15 cellular contexts compared by ENCODE assay signal in genomic region chr7:150966002-150966401, GRCh38. TPM values are rescaled to one million over a fixed set of nuclear protein-coding genes. Genes with fewer than 3 reads are reported as not detected.
DNase-seq lines count a peak whose midpoint lies in the region; ATAC-seq and TF ChIP-seq lines count a peak whose summit lies in the region.
"Had no signal": no experiment of that assay in that cellular context is flagged by ENCODE, and none has a peak within 500 bp of the region (broad histone marks: within the 10 kb centered on the region; RNA-seq: fewer than 3 reads in every experiment).

No MANE protein-coding gene starts in this region.

- no peak overlapping the region for H2AFZ ChIP-seq in GM23338
- H2AFZ ChIP-seq: GM23248 had no signal

- TF ChIP-seq CTCF in GM23338 (conservative IDR thresholded peaks at IDR 0.05; ENCODE audit: low read depth in 2 of 2), result peak; percentile 50 to 75
- TF ChIP-seq CTCF in fibroblast of villous mesenchyme (IDR thresholded peaks at IDR 0.05; ENCODE audit: insufficient read depth, low read depth, low read length), result peak; percentile 37
- peak; percentile 58 for TF ChIP-seq CTCF in progenitor cell of endocrine pancreas (IDR thresholded peaks at IDR 0.05; ENCODE audit: unreplicated experiment)
- no peak for TF ChIP-seq CTCF in RWPE1 (conservative IDR thresholded peaks at IDR 0.05; ENCODE audit: low read depth)

- H3K36me3 Mint-ChIP-seq in GM23338 (ENCODE audit: low read depth) (no peaks in the 10 kb centered on the region), progenitor cell of endocrine pancreas (ENCODE audit: insufficient read depth) (no peaks in the 10 kb centered on the region)
- H3K36me3 Mint-ChIP-seq: activated CD8-positive, alpha-beta memory T cell treated with anti-CD3 and anti-CD28 coated beads, Interleukin-2, amount 10 ng/mL, durations not matched to agents 7 days and 5 days had no signal

- CTCF ChIA-PET in RWPE1 (lab: Yijun Ruan, JAX), result no interaction called here

- DNase-seq in GM23338 (ENCODE audit: low spot score), result peak; percentile 63
- DNase-seq in SHP77 treated with DMSO at 0.1 percent for 48 hours (lab: John Stamatoyannopoulos, UW), result peak; percentile 50
- no peak for DNase-seq in fibroblast of villous mesenchyme (ENCODE audit: low read depth)
- DNase-seq in progenitor cell of endocrine pancreas (ENCODE audit: low spot score, unreplicated experiment), result no peak
- DNase-seq in activated CD8-positive, alpha-beta memory T cell treated with anti-CD3 and anti-CD28 coated beads, Interleukin-2, amount 50 U/mL, for 48 hours, result no peak
- no peak for DNase-seq in RWPE1 (ENCODE audit: low spot score)
- DNase-seq: activated CD8-positive, alpha-beta memory T cell treated with anti-CD3 and anti-CD28 coated beads, Interleukin-2, amount 10 ng/mL, durations not matched to agents 7 days and 5 days; aorta; esophagus squamous epithelium; GM23248; T-helper 17 cell; upper lobe of left lung had no signal

- H3K4me1 ChIP-seq in GM23338 (ENCODE audit: insufficient read depth), result peaks cover 17% of the 10 kb centered on the region; the same call in 1 of the 2 replicates

- H3K9me2 ChIP-seq in GM23338 (ENCODE audit: insufficient read depth), result no peaks in the 10 kb centered on the region

- no peak overlapping the region for H3K4me2 ChIP-seq in GM23338

- H3K27me3 Mint-ChIP-seq in GM23338 (ENCODE audit: insufficient read depth, low read depth, poor library complexity) (peaks cover 15% of the 10 kb centered on the region), progenitor cell of endocrine pancreas (peaks cover 35% of the 10 kb centered on the region)
- H3K27me3 Mint-ChIP-seq: T-helper 17 cell had no signal

- ATAC-seq in GM23338, result peak; percentile 33
- no peak for ATAC-seq in GM21390 (IDR thresholded peaks at IDR 0.05; ENCODE audit: unreplicated experiment)
- ATAC-seq: activated CD8-positive, alpha-beta memory T cell treated with anti-CD3 and anti-CD28 coated beads, Interleukin-2, amount 10 ng/mL, durations not matched to agents 7 days and 5 days; left lobe of liver; T-helper 17 cell had no signal

- H3K36me3 ChIP-seq in GM23338 (ENCODE audit: insufficient read depth), result no peaks in the 10 kb centered on the region
- H3K36me3 ChIP-seq: esophagus squamous epithelium, upper lobe of left lung had no signal

- no peak overlapping the region for H3K4me3 ChIP-seq in GM23338
- H3K4me3 ChIP-seq in fibroblast of villous mesenchyme (ENCODE audit: low read depth, low read length), result no peak overlapping the region
- H3K4me3 ChIP-seq: esophagus squamous epithelium, GM23248, upper lobe of left lung had no signal

- H3K27ac Mint-ChIP-seq in GM23338 (no peak overlapping the region), progenitor cell of endocrine pancreas (no peak overlapping the region)
- H3K27ac Mint-ChIP-seq: activated CD8-positive, alpha-beta memory T cell treated with anti-CD3 and anti-CD28 coated beads, Interleukin-2, amount 10 ng/mL, durations not matched to agents 7 days and 5 days; T-helper 17 cell had no signal

- POLR2A ChIA-PET in RWPE1 (lab: Yijun Ruan, JAX; ENCODE audit: low non-redundant PET), result no interaction called here

- H3K4me3 Mint-ChIP-seq in GM23338, result no peak overlapping the region
- H3K4me3 Mint-ChIP-seq in progenitor cell of endocrine pancreas (ENCODE audit: low read depth), result no peak overlapping the region
- H3K4me3 Mint-ChIP-seq: activated CD8-positive, alpha-beta memory T cell treated with anti-CD3 and anti-CD28 coated beads, Interleukin-2, amount 10 ng/mL, durations not matched to agents 7 days and 5 days; T-helper 17 cell had no signal

- H3K9me3 Mint-ChIP-seq in GM23338 (no peaks in the 10 kb centered on the region), progenitor cell of endocrine pancreas (ENCODE audit: low read depth) (no peaks in the 10 kb centered on the region)

- no peaks in the 10 kb centered on the region for H4K20me1 ChIP-seq in GM23338 (replicated peaks; ENCODE audit: insufficient read depth)

- no peak overlapping the region for H3K27ac ChIP-seq in GM23338 (ENCODE audit: low read depth)
- no peak overlapping the region for H3K27ac ChIP-seq in RWPE1
- H3K27ac ChIP-seq: esophagus squamous epithelium, GM23248, upper lobe of left lung had no signal

- H3K4me1 Mint-ChIP-seq in GM23338 (peaks cover 35% of the 10 kb centered on the region), progenitor cell of endocrine pancreas (ENCODE audit: low read depth) (peaks cover 15% of the 10 kb centered on the region)

- H3K27me3 ChIP-seq in GM23338 (ENCODE audit: insufficient read depth), result no peaks in the 10 kb centered on the region

- no peaks in the 10 kb centered on the region for H3K79me2 ChIP-seq in GM23338 (replicated peaks; ENCODE audit: insufficient read depth)

- H3F3A ChIP-seq in GM23338 (replicated peaks; ENCODE audit: low read depth), result no peaks in the 10 kb centered on the region

TF ChIP-seq in GM23338, 12 proteins besides CTCF, POLR2A, EP300 and RAD21 (continues in another document):
- no peak for TF ChIP-seq ZNF462 (CRISPR knock-in tag; IDR thresholded peaks at IDR 0.05)

RNA-seq across cellular contexts. Expression of gene KCNH2, which starts 12.1 kb away (rescaled TPM):
- total RNA-seq in GM23338 (2014; rRNA removed; shearing (Covaris generic)), result 11.3 and 14.7 TPM in 2 replicates
- 2.6 and 2.9 TPM in 2 replicates for polyA plus RNA-seq in GM23338 (2016; fragmentation: Nextera tagmentation; extraction: Ambion mirVana)
- total RNA-seq in fibroblast of villous mesenchyme, result 0.64 and 2.6 TPM in 2 replicates
- total RNA-seq in progenitor cell of endocrine pancreas, result 6.9 and 9.4 TPM in 2 replicates
- total RNA-seq: GM23248 had no signal
- polyA plus RNA-seq: GM23248 had no signal

RNA-seq across cellular contexts. Expression of gene NOS3, which starts 24.8 kb away (rescaled TPM):
- 6.1 and 13.3 TPM in 2 replicates for total RNA-seq in GM23338 (2014; rRNA removed; shearing (Covaris generic))
- 2.6 and 3.1 TPM in 2 replicates for polyA plus RNA-seq in GM23338 (2016; fragmentation: Nextera tagmentation; extraction: Ambion mirVana)
- total RNA-seq in fibroblast of villous mesenchyme (1.3 and 3.5 TPM in 2 replicates), progenitor cell of endocrine pancreas (0.74 and 1.1 TPM in 2 replicates)
- total RNA-seq: LHCN-M2 had no signal

RNA-seq across cellular contexts. Expression of gene ATG9B, which starts 58.3 kb away (rescaled TPM):
- total RNA-seq in GM23338 (2014; rRNA removed; shearing (Covaris generic)), result 1.2 and 2.2 TPM in 2 replicates
- 3.2 and 3.4 TPM in 2 replicates for polyA plus RNA-seq in GM23338 (2016; fragmentation: Nextera tagmentation; extraction: Ambion mirVana)
- under 0.01 and 0.32 TPM in 2 replicates for total RNA-seq in fibroblast of villous mesenchyme
- 0.58 and 0.79 TPM in 2 replicates for total RNA-seq in progenitor cell of endocrine pancreas
- total RNA-seq: GM23248, left lobe of liver had no signal
- polyA plus RNA-seq: aorta had no signal

Comparison
In these comparisons a context has a peak if more than half of its experiments do, and no peak if none do; other contexts are left out.
1. DNase-seq: peak in GM23338 (single experiment) and SHP77 treated with DMSO at 0.1 percent for 48 hours (single experiment); none in fibroblast of villous mesenchyme (single experiment), progenitor cell of endocrine pancreas (single experiment), activated CD8-positive, alpha-beta memory T cell treated with anti-CD3 and anti-CD28 coated beads, Interleukin-2, amount 50 U/mL, for 48 hours (single experiment) and RWPE1 (single experiment).